Comparison of ENCODE assay signal across 22 cellular contexts in the genomic region with DNA sequence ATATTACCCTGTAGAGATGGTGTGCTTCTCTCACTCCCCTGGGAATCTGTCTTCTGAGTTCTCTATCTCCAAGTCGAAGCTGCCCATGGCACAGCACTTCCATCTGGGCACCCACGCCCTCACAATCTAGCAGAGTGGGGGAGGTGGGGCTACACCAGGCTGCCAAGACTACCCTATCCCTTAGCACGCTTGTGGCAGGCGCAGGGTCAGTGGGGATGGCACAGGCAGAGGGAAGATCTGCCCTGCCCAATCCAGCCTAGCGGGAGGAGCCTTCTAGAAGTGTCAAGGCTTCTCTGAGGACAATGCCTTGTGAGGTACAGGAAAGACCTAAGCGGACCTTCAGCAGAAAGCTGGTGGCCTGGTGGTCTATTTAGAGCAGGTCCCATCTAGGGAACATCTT.
"Had no signal": no experiment of that assay in that cellular context is flagged by ENCODE, and none has a peak within 500 bp of the region (broad histone marks: within the 10 kb centered on the region; RNA-seq: fewer than 3 reads in every experiment).

No MANE protein-coding gene starts in this region.

- H3K4me3 Mint-ChIP-seq: activated CD4-positive, alpha-beta T cell treated with anti-CD3 and anti-CD28 coated beads, Interleukin-2, amount 10 ng/mL, durations not matched to agents 7 days and 5 days; activated naive CD8-positive, alpha-beta T cell treated with anti-CD3 and anti-CD28 coated beads, Interleukin-2, amount 10 ng/mL, durations not matched to agents 7 days and 5 days; activated T-helper 1 cell treated with anti-CD3 and anti-CD28 coated beads, Interleukin-12 subunit alpha, Interleukin-12 subunit beta, Interleukin-2, Interleukin-4 antibody, amounts not matched to agents 30 ng/mL and 10 ng/mL and 1 ng/mL, durations not matched to agents 14 hours and 24 hours and 36 hours; naive thymus-derived CD4-positive, alpha-beta T cell had no signal

- H3K9me3 ChIP-seq: body of pancreas, gastrocnemius medialis, left ventricle myocardium inferior, neutrophil, thoracic aorta, upper lobe of right lung had no signal

- H3K9me3 Mint-ChIP-seq: activated CD4-positive, alpha-beta T cell treated with anti-CD3 and anti-CD28 coated beads, Interleukin-2, amount 10 ng/mL, durations not matched to agents 7 days and 5 days; activated naive CD8-positive, alpha-beta T cell treated with anti-CD3 and anti-CD28 coated beads, Interleukin-2, amount 10 ng/mL, durations not matched to agents 7 days and 5 days; activated T-helper 1 cell treated with anti-CD3 and anti-CD28 coated beads, Interleukin-12 subunit alpha, Interleukin-12 subunit beta, Interleukin-2, Interleukin-4 antibody, amounts not matched to agents 30 ng/mL and 10 ng/mL and 1 ng/mL, durations not matched to agents 14 hours and 24 hours and 36 hours; naive thymus-derived CD4-positive, alpha-beta T cell had no signal

- H3K27ac ChIP-seq: body of pancreas, coronary artery, gastrocnemius medialis, left ventricle myocardium inferior, neutrophil, parathyroid adenoma, thoracic aorta, upper lobe of right lung had no signal

- H3K4me1 ChIP-seq: body of pancreas, gastrocnemius medialis, parathyroid adenoma had no signal

- DNase-seq: activated CD4-positive, alpha-beta T cell treated with anti-CD3 and anti-CD28 coated beads, Interleukin-2, amount 10 ng/mL, durations not matched to agents 7 days and 5 days; activated naive CD8-positive, alpha-beta T cell treated with anti-CD3 and anti-CD28 coated beads, Interleukin-2, amount 10 ng/mL, durations not matched to agents 7 days and 5 days; amygdala; body of pancreas; effector CD8-positive, alpha-beta T cell; gastrocnemius medialis; head of caudate nucleus; left ventricle myocardium inferior; mammary epithelial cell; naive thymus-derived CD4-positive, alpha-beta T cell; stimulated activated CD4-positive, alpha-beta T cell treated with anti-CD3 and anti-CD28 coated beads, Interleukin-4, amount 100 ng/mL, for 1 hour; T-helper 1 cell; T-helper 9 cell; upper lobe of right lung had no signal

- H3K9ac ChIP-seq: parathyroid adenoma had no signal

- H3K79me2 ChIP-seq: parathyroid adenoma had no signal

- H3K27me3 Mint-ChIP-seq: activated CD4-positive, alpha-beta T cell treated with anti-CD3 and anti-CD28 coated beads, Interleukin-2, amount 10 ng/mL, durations not matched to agents 7 days and 5 days; activated naive CD8-positive, alpha-beta T cell treated with anti-CD3 and anti-CD28 coated beads, Interleukin-2, amount 10 ng/mL, durations not matched to agents 7 days and 5 days; naive thymus-derived CD4-positive, alpha-beta T cell had no signal

- H3K4me2 ChIP-seq: smooth muscle cell had no signal

- H3K36me3 Mint-ChIP-seq: activated naive CD8-positive, alpha-beta T cell treated with anti-CD3 and anti-CD28 coated beads, Interleukin-2, amount 10 ng/mL, durations not matched to agents 7 days and 5 days had no signal

- H3K36me3 ChIP-seq: gastrocnemius medialis, left ventricle myocardium inferior, neutrophil, thoracic aorta, upper lobe of right lung had no signal

- H3K27ac Mint-ChIP-seq: activated CD4-positive, alpha-beta T cell treated with anti-CD3 and anti-CD28 coated beads, Interleukin-2, amount 10 ng/mL, durations not matched to agents 7 days and 5 days; activated naive CD8-positive, alpha-beta T cell treated with anti-CD3 and anti-CD28 coated beads, Interleukin-2, amount 10 ng/mL, durations not matched to agents 7 days and 5 days; activated T-helper 1 cell treated with anti-CD3 and anti-CD28 coated beads, Interleukin-12 subunit alpha, Interleukin-12 subunit beta, Interleukin-2, Interleukin-4 antibody, amounts not matched to agents 30 ng/mL and 10 ng/mL and 1 ng/mL, durations not matched to agents 14 hours and 24 hours and 36 hours had no signal

- ATAC-seq: activated CD4-positive, CD25-positive, alpha-beta regulatory T cell treated with anti-CD3 and anti-CD28 coated beads, Interleukin-2, amount 50 U/mL, for 24 hours; body of pancreas; gastrocnemius medialis; SK-N-SH treated with all-trans-retinoic acid at 6 μM for 48 hours had no signal

- H3K4me3 ChIP-seq: body of pancreas, coronary artery, gastrocnemius medialis, left ventricle myocardium inferior, smooth muscle cell, thoracic aorta, upper lobe of right lung had no signal

- H3K27me3 ChIP-seq: body of pancreas, gastrocnemius medialis, neutrophil, upper lobe of right lung had no signal
